Comparison of ENCODE assay signal across 8 cellular contexts in genomic region chr1:54885863-54886723, GRCh38. TPM values are rescaled to one million over a fixed set of nuclear protein-coding genes. Genes with fewer than 3 reads are reported as not detected.
DNase-seq lines count a peak whose midpoint lies in the region; ATAC-seq and TF ChIP-seq lines count a peak whose summit lies in the region.

No MANE protein-coding gene starts in this region.

- POLR2A ChIA-PET in CD4-positive, alpha-beta T cell (lab: Charles Lee): interaction anchor here (0.7 to 1.8 kb wide), 3 partner anchors 84 to 86 kb away, joined by 3 to 6 read pairs (median 4); no protein-coding TSS in a partner anchor

- intact Hi-C loops in CD4-positive, alpha-beta T cell (cut with DNase I, micrococcal nuclease): loop anchor here in 1 of 2 experiments (2.0 kb wide), 1 partner anchor 121 kb away; the partner anchor contains the start of gene PARS2

- no peaks in the 10 kb centered on the region for H3K9me3 ChIP-seq in CD4-positive, alpha-beta T cell (ENCODE audit: control insufficient read depth, low read length)
- H3K9me3 ChIP-seq in HAP-1: 0 out of 2 replicates have a peak, but pooled peaks cover 3% of the 10 kb centered on the region
- H3K9me3 ChIP-seq in Peyer's patch: no peaks in the 10 kb centered on the region
- no peaks in the 10 kb centered on the region for H3K9me3 ChIP-seq in muscle layer of colon (ENCODE audit: low read length)

- peak overlapping the region; percentile 96 for H3K4me3 Mint-ChIP-seq in CD4-positive, alpha-beta T cell

- peaks cover 4% of the 10 kb centered on the region for H3K36me3 Mint-ChIP-seq in CD4-positive, alpha-beta T cell (ENCODE audit: low read depth)

- H3K4me3 ChIP-seq in HAP-1 (peak overlapping the region; percentile 84), Peyer's patch (peak overlapping the region; percentile 68 to 96 (median 83)), muscle layer of colon (ENCODE audit: low read depth in 1 of 2, low read length in 2 of 2) (peak overlapping the region; percentile 61 to 62)

- no peak overlapping the region for H3K27ac ChIP-seq in CD4-positive, alpha-beta T cell (ENCODE audit: low read depth, low read length)
- peak overlapping the region; percentile 50 to 87 (median 74) for H3K27ac ChIP-seq in Peyer's patch
- H3K27ac ChIP-seq in muscle layer of colon (ENCODE audit: low read depth, low read length): no peak overlapping the region

- H3K4me1 Mint-ChIP-seq in CD4-positive, alpha-beta T cell (ENCODE audit: low read depth): peaks cover 26% of the 10 kb centered on the region

- no peaks in the 10 kb centered on the region for H3K9me3 Mint-ChIP-seq in CD4-positive, alpha-beta T cell

- no peak overlapping the region for H3K27ac Mint-ChIP-seq in CD4-positive, alpha-beta T cell

- CTCF ChIA-PET in CD4-positive, alpha-beta T cell (lab: Charles Lee): no interaction called here

- peaks cover 4% of the 10 kb centered on the region for H3K27me3 Mint-ChIP-seq in CD4-positive, alpha-beta T cell

- no peak for ATAC-seq in CD4-positive, alpha-beta T cell (ENCODE audit: poor library complexity)
- ATAC-seq in HG03045 (IDR thresholded peaks at IDR 0.05; ENCODE audit: unreplicated experiment) (no peak), GM18861 (IDR thresholded peaks at IDR 0.05; ENCODE audit: unreplicated experiment) (no peak), GM18517 (IDR thresholded peaks at IDR 0.05; ENCODE audit: unreplicated experiment) (no peak)

- H3K36me3 ChIP-seq in HAP-1 (replicated peaks) (peaks cover 36% of the 10 kb centered on the region), Peyer's patch (peaks cover 0 to 6% (median 0%) of the 10 kb centered on the region in 3 donors), muscle layer of colon (ENCODE audit: insufficient read depth, low read length) (no peaks in the 10 kb centered on the region)

- no peak for TF ChIP-seq CTCF in CD4-positive, alpha-beta T cell (IDR thresholded peaks at IDR 0.05)
- TF ChIP-seq CTCF in Peyer's patch (IDR thresholded peaks at IDR 0.05): no peak

- no peaks in the 10 kb centered on the region for H3K27me3 ChIP-seq in CD4-positive, alpha-beta T cell (ENCODE audit: control insufficient read depth, insufficient read depth, low read length)
- H3K27me3 ChIP-seq in HAP-1 (ENCODE audit: low read depth) (no peaks in the 10 kb centered on the region), Peyer's patch (no peaks in the 10 kb centered on the region), muscle layer of colon (ENCODE audit: control insufficient read depth in 1 of 2, insufficient read depth in 2 of 2, low read length in 2 of 2) (peaks cover 5 to 28% of the 10 kb centered on the region in 2 donors)

- TF ChIP-seq POLR2A in Peyer's patch (IDR thresholded peaks at IDR 0.05): no peak

- H3K4me1 ChIP-seq in HAP-1 (peaks cover 39% of the 10 kb centered on the region), Peyer's patch (peaks cover 0 to 21% (median 2%) of the 10 kb centered on the region in 4 donors), muscle layer of colon (ENCODE audit: insufficient read depth, low read length) (peaks cover 8% of the 10 kb centered on the region)

- DNase-seq in CD4-positive, alpha-beta T cell: peak in 1 of 10 experiments; percentile 1
- DNase-seq in HAP-1 (ENCODE audit: low spot score in 2 of 2) (peak; percentile 59 to 68), Peyer's patch (peak in 2 of 3 donors; percentile 57 to 63), ecto neural progenitor cell (ENCODE audit: low spot score) (peak; percentile 52)

- H3K9ac ChIP-seq in muscle layer of colon (ENCODE audit: low read length): no peak overlapping the region

- in situ Hi-C loops in HAP-1 (cut with MboI; ENCODE audit: low sequenced_read_pairs): no loop called here

RNA-seq across cellular contexts. Expression of gene DHCR24, which starts 0.9 kb away (rescaled TPM):
- under 1 TPM; 0.34 to 0.55 TPM for total RNA-seq in CD4-positive, alpha-beta T cell
- total RNA-seq in Peyer's patch: 100 to 1,000 TPM in 3 of 4 donors, 10 to 100 TPM in 1; 15.7 to 119 (median 110) TPM

Comparison
In these comparisons a context has a peak if more than half of its experiments do, and no peak if none do; other contexts are left out.
1. H3K27ac ChIP-seq: peak in Peyer's patch (4 of 4); none in CD4-positive, alpha-beta T cell (single experiment) and muscle layer of colon (single experiment).
2. RNA of gene DHCR24, which starts 0.9 kb away (total RNA-seq): 15.7 to 119 TPM in Peyer's patch; 0.34 to 0.55 TPM in CD4-positive, alpha-beta T cell; every median in the first group is over 10 times any median in the second.
3. Peak in every context shown above with its lines, with median percentiles within 50 percentile points of each other: H3K4me3 ChIP-seq.